Comparison of ENCODE assay signal across 8 cellular contexts in genomic region chr19:7098701-7099596, GRCh38. TPM values are rescaled to one million over a fixed set of nuclear protein-coding genes. Genes with fewer than 3 reads are reported as not detected.
A peak's percentile ranks its signal among the peaks of the same experiment; 100 is the strongest.
DNase-seq lines count a peak whose midpoint lies in the region; ATAC-seq and TF ChIP-seq lines count a peak whose summit lies in the region.

No MANE protein-coding gene starts in this region.

- peak overlapping the region; percentile 58 for H3K4me3 ChIP-seq in LNCaP clone FGC (ENCODE audit: low read depth, low read length)
- H3K4me3 ChIP-seq in fibroblast of mammary gland (ENCODE audit: control insufficient read depth, low read depth, low read length): peak overlapping the region; percentile 66

- H3K4me1 Mint-ChIP-seq in activated T-helper 2 cell treated with anti-CD3 and anti-CD28 coated beads, Interferon-gamma antibody, Interleukin-2, Interleukin-4, amounts not matched to agents 10 μg/mL and 5 μg/mL and 100 μg/mL, durations not matched to agents 14 hours and 24 hours and 36 hours (ENCODE audit: low read depth): peaks cover 19% of the 10 kb centered on the region
- peaks cover 10 to 20% of the 10 kb centered on the region in 2 donors for H3K4me1 Mint-ChIP-seq in natural killer cell
- H3K4me1 Mint-ChIP-seq in stimulated activated naive B cell treated with anti-CD40 and anti-IgM and Interleukin-4, amounts not matched to agents 10 μg/mL and 1 μg/mL and 100 μg/mL, for 72 hours: peaks cover 10 to 11% of the 10 kb centered on the region in 2 donors

- ATAC-seq in natural killer cell: peak; percentile 92 to 94 (median 93)
- peak; percentile 89 to 91 for ATAC-seq in stimulated activated naive B cell treated with anti-CD40 and anti-IgM and Interleukin-4, amounts not matched to agents 10 μg/mL and 1 μg/mL and 100 μg/mL, for 72 hours (replicated peaks)

- peaks cover 16% of the 10 kb centered on the region for H3K36me3 Mint-ChIP-seq in activated T-helper 2 cell treated with anti-CD3 and anti-CD28 coated beads, Interferon-gamma antibody, Interleukin-2, Interleukin-4, amounts not matched to agents 10 μg/mL and 5 μg/mL and 100 μg/mL, durations not matched to agents 14 hours and 24 hours and 36 hours (ENCODE audit: low read depth)
- peaks cover 7% of the 10 kb centered on the region for H3K36me3 Mint-ChIP-seq in natural killer cell
- peaks cover 14 to 23% of the 10 kb centered on the region in 2 donors for H3K36me3 Mint-ChIP-seq in stimulated activated naive B cell treated with anti-CD40 and anti-IgM and Interleukin-4, amounts not matched to agents 10 μg/mL and 1 μg/mL and 100 μg/mL, for 72 hours

- CTCF ChIA-PET in RWPE1 (lab: Yijun Ruan, JAX): interaction anchor here (1.1 kb wide), 1 partner anchor 242 kb away, joined by 3 read pairs; no protein-coding TSS in a partner anchor

- no peak for TF ChIP-seq CTCF in LNCaP clone FGC (IDR thresholded peaks at IDR 0.05; ENCODE audit: control insufficient read depth, extremely low read depth, insufficient read depth)
- TF ChIP-seq CTCF in RWPE1 (conservative IDR thresholded peaks at IDR 0.05; ENCODE audit: low read depth): no peak
- no peak for TF ChIP-seq CTCF in fibroblast of mammary gland (conservative IDR thresholded peaks at IDR 0.05; ENCODE audit: control insufficient read depth, insufficient read depth, low read depth, low read length)
- no peak for TF ChIP-seq CTCF in natural killer cell (IDR thresholded peaks at IDR 0.05)

- H3K27me3 Mint-ChIP-seq in activated T-helper 2 cell treated with anti-CD3 and anti-CD28 coated beads, Interferon-gamma antibody, Interleukin-2, Interleukin-4, amounts not matched to agents 10 μg/mL and 5 μg/mL and 100 μg/mL, durations not matched to agents 14 hours and 24 hours and 36 hours (ENCODE audit: low read depth): peaks cover 10% of the 10 kb centered on the region
- no peaks in the 10 kb centered on the region for H3K27me3 Mint-ChIP-seq in natural killer cell (ENCODE audit: low read depth in 2 of 2)
- H3K27me3 Mint-ChIP-seq in stimulated activated naive B cell treated with anti-CD40 and anti-IgM and Interleukin-4, amounts not matched to agents 10 μg/mL and 1 μg/mL and 100 μg/mL, for 72 hours: no peaks in the 10 kb centered on the region

- peak overlapping the region; percentile 88 for H3K27ac Mint-ChIP-seq in activated T-helper 2 cell treated with anti-CD3 and anti-CD28 coated beads, Interferon-gamma antibody, Interleukin-2, Interleukin-4, amounts not matched to agents 10 μg/mL and 5 μg/mL and 100 μg/mL, durations not matched to agents 14 hours and 24 hours and 36 hours
- H3K27ac Mint-ChIP-seq in natural killer cell: peak overlapping the region; percentile 86 to 97
- peak overlapping the region; percentile 96 for H3K27ac Mint-ChIP-seq in stimulated activated naive B cell treated with anti-CD40 and anti-IgM and Interleukin-4, amounts not matched to agents 10 μg/mL and 1 μg/mL and 100 μg/mL, for 72 hours

- H3K27ac ChIP-seq in RWPE1: peak overlapping the region; percentile 95

- peak overlapping the region; percentile 89 for H3K4me3 Mint-ChIP-seq in activated T-helper 2 cell treated with anti-CD3 and anti-CD28 coated beads, Interferon-gamma antibody, Interleukin-2, Interleukin-4, amounts not matched to agents 10 μg/mL and 5 μg/mL and 100 μg/mL, durations not matched to agents 14 hours and 24 hours and 36 hours (ENCODE audit: low read depth)
- H3K4me3 Mint-ChIP-seq in natural killer cell: peak overlapping the region; percentile 86
- H3K4me3 Mint-ChIP-seq in stimulated activated naive B cell treated with anti-CD40 and anti-IgM and Interleukin-4, amounts not matched to agents 10 μg/mL and 1 μg/mL and 100 μg/mL, for 72 hours: peak overlapping the region; percentile 90 to 92

- intact Hi-C loops in activated T-helper 2 cell treated with anti-CD3 and anti-CD28 coated beads, Interferon-gamma antibody, Interleukin-2, Interleukin-4, amounts not matched to agents 10 μg/mL and 5 μg/mL and 100 μg/mL, durations not matched to agents 14 hours and 24 hours and 36 hours (cut with micrococcal nuclease): no loop called here
- intact Hi-C loops in natural killer cell (cut with micrococcal nuclease): no loop called here

- POLR2A ChIA-PET in RWPE1 (lab: Yijun Ruan, JAX; ENCODE audit: low non-redundant PET): interaction anchor here (0.6 to 1.3 kb wide), 5 partner anchors 29 to 300 kb away, joined by 3 to 6 read pairs (median 3); partner anchors contain the start of gene ZNF557

- peak; percentile 92 for DNase-seq in EL
- DNase-seq in GOT3 (lab: John Stamatoyannopoulos, UW): peak; percentile 28
- peak; percentile 90 for DNase-seq in LNCaP clone FGC (ENCODE audit: low read depth)
- DNase-seq in RWPE1 (ENCODE audit: low spot score): peak; percentile 90
- DNase-seq in activated T-helper 2 cell treated with anti-CD3 and anti-CD28 coated beads, Interferon-gamma antibody, Interleukin-2, Interleukin-4, amounts not matched to agents 10 μg/mL and 5 μg/mL and 100 μg/mL, durations not matched to agents 14 hours and 24 hours and 36 hours (ENCODE audit: low spot score): peak; percentile 86
- peak; percentile 86 for DNase-seq in fibroblast of mammary gland (ENCODE audit: low read depth)
- peak; percentile 85 for DNase-seq in natural killer cell
- peak; percentile 92 for DNase-seq in stimulated activated naive B cell treated with anti-CD40 and anti-IgM and Interleukin-4, amounts not matched to agents 10 μg/mL and 1 μg/mL and 100 μg/mL, for 72 hours

- peaks cover 32% of the 10 kb centered on the region for H3K9me3 Mint-ChIP-seq in activated T-helper 2 cell treated with anti-CD3 and anti-CD28 coated beads, Interferon-gamma antibody, Interleukin-2, Interleukin-4, amounts not matched to agents 10 μg/mL and 5 μg/mL and 100 μg/mL, durations not matched to agents 14 hours and 24 hours and 36 hours
- H3K9me3 Mint-ChIP-seq in natural killer cell: peaks cover 6 to 10% of the 10 kb centered on the region in 2 donors
- peaks cover 15 to 19% of the 10 kb centered on the region in 2 donors for H3K9me3 Mint-ChIP-seq in stimulated activated naive B cell treated with anti-CD40 and anti-IgM and Interleukin-4, amounts not matched to agents 10 μg/mL and 1 μg/mL and 100 μg/mL, for 72 hours

RNA-seq across cellular contexts. Expression of gene ZNF557, which starts 29.4 kb away (rescaled TPM):
- total RNA-seq in activated T-helper 2 cell treated with anti-CD3 and anti-CD28 coated beads, Interferon-gamma antibody, Interleukin-2, Interleukin-4, amounts not matched to agents 10 μg/mL and 5 μg/mL and 100 μg/mL, durations not matched to agents 14 hours and 24 hours and 36 hours: 9.2 and 9.4 TPM in 2 replicates
- total RNA-seq in natural killer cell: 10 to 100 TPM; 10.7 to 14.5 (median 10.9) TPM

RNA-seq across cellular contexts. Expression of gene MBD3L3, which starts 40.5 kb away (rescaled TPM):
- total RNA-seq in activated T-helper 2 cell treated with anti-CD3 and anti-CD28 coated beads, Interferon-gamma antibody, Interleukin-2, Interleukin-4, amounts not matched to agents 10 μg/mL and 5 μg/mL and 100 μg/mL, durations not matched to agents 14 hours and 24 hours and 36 hours: not detected in 2 replicates
- total RNA-seq in natural killer cell: not detected

RNA-seq across cellular contexts. Expression of gene MBD3L2, which starts 49.8 kb away (rescaled TPM):
- not detected in 2 replicates for total RNA-seq in activated T-helper 2 cell treated with anti-CD3 and anti-CD28 coated beads, Interferon-gamma antibody, Interleukin-2, Interleukin-4, amounts not matched to agents 10 μg/mL and 5 μg/mL and 100 μg/mL, durations not matched to agents 14 hours and 24 hours and 36 hours
- not detected for total RNA-seq in natural killer cell

RNA-seq across cellular contexts. Expression of gene MBD3L4, which starts 59.0 kb away (rescaled TPM):
- not detected in 2 replicates for total RNA-seq in activated T-helper 2 cell treated with anti-CD3 and anti-CD28 coated beads, Interferon-gamma antibody, Interleukin-2, Interleukin-4, amounts not matched to agents 10 μg/mL and 5 μg/mL and 100 μg/mL, durations not matched to agents 14 hours and 24 hours and 36 hours
- total RNA-seq in natural killer cell: not detected

Comparison
In these comparisons a context has a peak if more than half of its experiments do, and no peak if none do; other contexts are left out.
1. Peak in every context shown above with its lines: DNase-seq, ATAC-seq, H3K4me3 ChIP-seq and H3K27ac ChIP-seq.
2. DNase-seq: peak in every context shown above with its lines; median percentile 92 in EL; 92 in stimulated activated naive B cell treated with anti-CD40 and anti-IgM and Interleukin-4, amounts not matched to agents 10 μg/mL and 1 μg/mL and 100 μg/mL, for 72 hours; 90 in LNCaP clone FGC; 90 in RWPE1; 86 in activated T-helper 2 cell treated with anti-CD3 and anti-CD28 coated beads, Interferon-gamma antibody, Interleukin-2, Interleukin-4, amounts not matched to agents 10 μg/mL and 5 μg/mL and 100 μg/mL, durations not matched to agents 14 hours and 24 hours and 36 hours; 86 in fibroblast of mammary gland; 85 in natural killer cell; 28 in GOT3.